10 cellular contexts compared by ENCODE assay signal in genomic region chr19:48810151-48810550, GRCh38. TPM values are rescaled to one million over a fixed set of nuclear protein-coding genes. Genes with fewer than 3 reads are reported as not detected.
DNase-seq lines count a peak whose midpoint lies in the region; ATAC-seq and TF ChIP-seq lines count a peak whose summit lies in the region.
"Had no signal": no experiment of that assay in that cellular context is flagged by ENCODE, and none has a peak within 500 bp of the region (broad histone marks: within the 10 kb centered on the region; RNA-seq: fewer than 3 reads in every experiment).

No MANE protein-coding gene starts in this region.

- H4K20me1 ChIP-seq in PC-3 (ENCODE audit: low read length), result no peaks in the 10 kb centered on the region

- H3K9me3 ChIP-seq in PC-3 (ENCODE audit: low read length) (no peaks in the 10 kb centered on the region), prostate gland (no peaks in the 10 kb centered on the region)

- BruUV-seq in PC-3 (replicated peaks; lab: Mats Ljungman, UMichigan), result TSS peak; percentile 57

- no peaks in the 10 kb centered on the region for H3F3A ChIP-seq in PC-3 (ENCODE audit: low read length, unreplicated experiment)

- H3K36me3 ChIP-seq in PC-3 (ENCODE audit: low read depth, low read length) (no peaks in the 10 kb centered on the region), prostate gland (no peaks in the 10 kb centered on the region)

- peak overlapping the region; percentile 93 for H3K4me2 ChIP-seq in PC-3 (ENCODE audit: low read length)

- H3K4me3 ChIP-seq in GM12864 (ENCODE audit: low read depth, low read length) (peak overlapping the region; percentile 62), PC-3 (ENCODE audit: low read length) (peak overlapping the region; percentile 80), epithelial cell of esophagus (ENCODE audit: low read length) (peak overlapping the region; percentile 70), prostate gland (peak overlapping the region; percentile 57 to 60)

- peak overlapping the region; percentile 72; the same call in 1 of the 2 replicates for H2AFZ ChIP-seq in PC-3 (ENCODE audit: low read length)

- TF ChIP-seq CTCF in GM12864 (IDR thresholded peaks at IDR 0.05; ENCODE audit: low read depth, low read length, missing control alignments), result no peak
- TF ChIP-seq CTCF in PC-3 (conservative IDR thresholded peaks at IDR 0.05; ENCODE audit: low read depth, low read length), result no peak
- TF ChIP-seq CTCF in epithelial cell of esophagus (IDR thresholded peaks at IDR 0.05; ENCODE audit: insufficient read depth, low read depth, low read length, missing control alignments), result no peak
- no peak for TF ChIP-seq CTCF in prostate gland (IDR thresholded peaks at IDR 0.05)

- ATAC-seq in PC-3, result no peak
- no peak for ATAC-seq in HG03039 (IDR thresholded peaks at IDR 0.05; ENCODE audit: unreplicated experiment)
- ATAC-seq in GM21529 (IDR thresholded peaks at IDR 0.05; ENCODE audit: unreplicated experiment), result no peak

- 12% methylated on average over 7 of the region's 7 CpGs for WGBS in prostate gland

- peaks cover 22% of the 10 kb centered on the region for H3K79me2 ChIP-seq in PC-3 (ENCODE audit: low read length)

- DNase-seq in GM12864 (ENCODE audit: low read depth), result no peak
- no peak for DNase-seq in PC-3
- DNase-seq in epithelial cell of esophagus (ENCODE audit: low read depth), result no peak
- no peak for DNase-seq in prostate gland (ENCODE audit: low spot score)
- no peak for DNase-seq in HCEC 1CT
- DNase-seq in SW 1271 (lab: John Stamatoyannopoulos, UW), result no peak

- CTCF ChIA-PET in PC-3 (lab: Charles Lee), result no interaction called here

- no peaks in the 10 kb centered on the region for H3K27me3 ChIP-seq in PC-3 (ENCODE audit: low read length)
- H3K27me3 ChIP-seq in prostate gland (replicated peaks; ENCODE audit: insufficient read depth), result no peaks in the 10 kb centered on the region

- H3K27ac ChIP-seq in PC-3 (ENCODE audit: low read length) (peak overlapping the region; percentile 21; the same call in 1 of the 2 replicates), prostate gland (peak overlapping the region; percentile 88 to 92)

- no peak for TF ChIP-seq POLR2A in prostate gland (IDR thresholded peaks at IDR 0.05)

- POLR2A ChIA-PET in PC-3 (lab: Charles Lee; ENCODE audit: unreplicated experiment), result no interaction called here

- intact Hi-C loops in PC-3 (cut with micrococcal nuclease) (no loop called here), prostate gland (cut with DNase I) (loop anchor here (2.0 kb wide), 1 partner anchor 15 kb away; no protein-coding TSS in a partner anchor)

- peak overlapping the region; percentile 79 for H3K9ac ChIP-seq in PC-3 (ENCODE audit: low read length)

- H3K4me1 ChIP-seq in PC-3 (ENCODE audit: insufficient read depth, low read length), result peaks cover 8% of the 10 kb centered on the region; the same call in 1 of the 2 replicates
- peaks cover 3% of the 10 kb centered on the region for H3K4me1 ChIP-seq in prostate gland (replicated peaks)

- H3K9me2 ChIP-seq in PC-3 (replicated peaks; ENCODE audit: low read length), result no peaks in the 10 kb centered on the region

RNA-seq across cellular contexts. Expression of gene BCAT2, which starts 0.7 kb away (rescaled TPM):
- total RNA-seq in PC-3 (2014; rRNA removed), result 41.1 and 50.0 TPM in 2 replicates
- total RNA-seq in prostate gland, result 10 to 100 TPM; 71.8 to 92.0 TPM

RNA-seq across cellular contexts. Expression of gene HSD17B14, which starts 26.1 kb away (rescaled TPM):
- total RNA-seq in PC-3 (2014; rRNA removed), result 15.0 and 15.4 TPM in 2 replicates
- total RNA-seq in prostate gland, result 10 to 100 TPM; 11.0 to 11.2 TPM
- total RNA-seq: LHCN-M2 had no signal

RNA-seq across cellular contexts. Expression of gene FGF21, which starts 54.8 kb away (rescaled TPM):
- not detected in 2 replicates for total RNA-seq in PC-3 (2014; rRNA removed)
- not detected for total RNA-seq in prostate gland
- total RNA-seq: LHCN-M2, myocyte had no signal

RNA-seq across cellular contexts. Expression of gene FUT1, which starts 57.7 kb away (rescaled TPM):
- 4.6 and 4.8 TPM in 2 replicates for total RNA-seq in PC-3 (2014; rRNA removed)
- 1 to 10 TPM; 2.1 to 4.1 TPM for total RNA-seq in prostate gland
- total RNA-seq: LHCN-M2 had no signal

RNA-seq across cellular contexts. Expression of gene PLEKHA4, which starts 58.3 kb away (rescaled TPM):
- total RNA-seq in PC-3 (2014; rRNA removed) (0.63 and 1.2 TPM in 2 replicates), prostate gland (10 to 100 TPM in 1 of 2 donors, 1 to 10 TPM in 1; 9.4 to 22.9 TPM)
